1 cellular context compared by ENCODE assay signal in the genomic region with DNA sequence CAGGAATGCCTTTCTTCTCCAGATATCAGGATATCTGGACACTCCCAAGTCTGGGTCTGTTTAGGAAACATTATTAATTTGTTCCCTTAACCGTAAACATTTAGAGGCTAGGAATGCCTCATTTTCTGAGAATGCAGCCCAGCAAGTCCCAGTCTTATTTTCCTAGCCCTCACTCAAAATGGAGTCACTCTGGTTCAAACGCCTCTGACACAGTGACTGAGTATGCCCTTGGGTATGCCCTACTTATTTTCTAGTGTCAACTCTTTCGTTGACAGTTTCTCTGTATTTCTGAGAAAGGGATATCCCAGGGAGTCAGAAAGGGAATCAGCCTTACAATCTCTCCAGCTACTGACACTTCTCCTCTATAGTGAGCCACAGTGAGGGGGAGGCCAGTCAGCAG.
TF ChIP-seq lines count a peak whose summit lies in the region.

No MANE protein-coding gene starts in this region.

TF ChIP-seq in IMR-90, 13 proteins besides CTCF, POLR2A, EP300 and RAD21:
- TF ChIP-seq, protein P1, sequence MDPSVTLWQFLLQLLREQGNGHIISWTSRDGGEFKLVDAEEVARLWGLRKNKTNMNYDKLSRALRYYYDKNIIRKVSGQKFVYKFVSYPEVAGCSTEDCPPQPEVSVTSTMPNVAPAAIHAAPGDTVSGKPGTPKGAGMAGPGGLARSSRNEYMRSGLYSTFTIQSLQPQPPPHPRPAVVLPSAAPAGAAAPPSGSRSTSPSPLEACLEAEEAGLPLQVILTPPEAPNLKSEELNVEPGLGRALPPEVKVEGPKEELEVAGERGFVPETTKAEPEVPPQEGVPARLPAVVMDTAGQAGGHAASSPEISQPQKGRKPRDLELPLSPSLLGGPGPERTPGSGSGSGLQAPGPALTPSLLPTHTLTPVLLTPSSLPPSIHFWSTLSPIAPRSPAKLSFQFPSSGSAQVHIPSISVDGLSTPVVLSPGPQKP (IDR thresholded peaks at IDR 0.05; ENCODE audit: borderline replicate concordance, low read depth, low read length), result no peak
- TF ChIP-seq RCOR1 (IDR thresholded peaks at IDR 0.05; ENCODE audit: insufficient replicate concordance, low read length), result no peak
- no peak for TF ChIP-seq CEBPB (IDR thresholded peaks at IDR 0.05; ENCODE audit: low read depth, low read length)
- TF ChIP-seq BHLHE40 (IDR thresholded peaks at IDR 0.05; ENCODE audit: low read depth, low read length), result no peak
- no peak for TF ChIP-seq CHD1 (IDR thresholded peaks at IDR 0.05; ENCODE audit: low read depth, low read length)
- TF ChIP-seq RFX5 (IDR thresholded peaks at IDR 0.05; ENCODE audit: low read depth, low read length), result no peak
- no peak for TF ChIP-seq NFE2L2 (IDR thresholded peaks at IDR 0.05; ENCODE audit: low read depth, low read length)
- TF ChIP-seq FOS (IDR thresholded peaks at IDR 0.05; ENCODE audit: low read depth, low read length), result no peak
- TF ChIP-seq MAFK (IDR thresholded peaks at IDR 0.05; ENCODE audit: low read depth, low read length), result no peak
- no peak for TF ChIP-seq MXI1 (IDR thresholded peaks at IDR 0.05; ENCODE audit: borderline replicate concordance, low read depth, low read length)
- TF ChIP-seq SMC3 (IDR thresholded peaks at IDR 0.05; ENCODE audit: low read depth, low read length), result no peak
- TF ChIP-seq, protein P2, sequence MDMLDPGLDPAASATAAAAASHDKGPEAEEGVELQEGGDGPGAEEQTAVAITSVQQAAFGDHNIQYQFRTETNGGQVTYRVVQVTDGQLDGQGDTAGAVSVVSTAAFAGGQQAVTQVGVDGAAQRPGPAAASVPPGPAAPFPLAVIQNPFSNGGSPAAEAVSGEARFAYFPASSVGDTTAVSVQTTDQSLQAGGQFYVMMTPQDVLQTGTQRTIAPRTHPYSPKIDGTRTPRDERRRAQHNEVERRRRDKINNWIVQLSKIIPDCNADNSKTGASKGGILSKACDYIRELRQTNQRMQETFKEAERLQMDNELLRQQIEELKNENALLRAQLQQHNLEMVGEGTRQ (IDR thresholded peaks at IDR 0.05; ENCODE audit: low read depth, low read length), result no peak
- no peak for TF ChIP-seq MAZ (IDR thresholded peaks at IDR 0.05; ENCODE audit: borderline replicate concordance, low read depth, low read length)
